Comparison of ENCODE assay signal across 9 cellular contexts in the genomic region with DNA sequence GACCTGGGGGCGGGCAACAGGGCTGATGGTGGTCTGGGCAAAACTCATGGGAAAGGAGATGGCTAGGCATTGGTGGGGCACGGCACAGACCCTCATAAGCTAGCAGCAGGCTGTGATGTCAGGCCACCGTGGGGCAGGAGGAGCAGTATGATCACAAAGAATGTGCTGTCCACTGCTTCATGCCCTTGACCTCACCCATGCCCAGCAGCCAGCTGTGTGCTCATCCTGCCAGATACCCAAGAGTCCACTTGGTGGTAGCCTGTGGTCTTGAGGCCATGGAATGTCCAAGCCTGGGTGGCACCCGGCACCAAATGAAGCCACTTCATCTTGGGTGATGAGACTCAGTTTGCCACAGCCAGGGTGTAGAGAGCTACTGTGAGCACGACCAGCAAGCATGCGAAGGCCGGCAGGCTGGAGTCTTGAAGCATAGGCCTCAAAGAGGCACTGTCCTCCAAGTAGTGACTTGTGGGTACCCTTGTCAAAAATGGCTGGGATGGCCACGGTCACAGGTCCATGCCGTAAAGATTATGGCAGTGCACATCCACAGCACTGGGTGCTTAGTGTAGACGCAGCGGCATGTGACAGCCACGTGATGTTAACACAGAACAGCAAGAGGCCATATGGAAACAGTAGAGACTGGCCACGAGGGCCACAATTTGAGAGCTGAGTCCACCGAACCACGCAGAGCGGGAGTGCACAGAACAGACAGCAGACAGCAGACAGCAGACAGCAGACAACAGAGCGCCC. TPM values are rescaled to one million over a fixed set of nuclear protein-coding genes. Genes with fewer than 3 reads are reported as not detected.
DNase-seq lines count a peak whose midpoint lies in the region; ATAC-seq and TF ChIP-seq lines count a peak whose summit lies in the region.
"Had no signal": no experiment of that assay in that cellular context is flagged by ENCODE, and none has a peak within 500 bp of the region (broad histone marks: within the 10 kb centered on the region; RNA-seq: fewer than 3 reads in every experiment).

No MANE protein-coding gene starts in this region.

- H3K4me3 ChIP-seq in Loucy (ENCODE audit: low read length, poor library complexity, severe bottlenecking) (peak overlapping the region; percentile 81), endodermal cell (ENCODE audit: low read length) (peak overlapping the region; percentile 79), ascending aorta (peak overlapping the region in 1 of 2 donors; percentile 82)

- TF ChIP-seq CTCF in CD4-positive, alpha-beta T cell (IDR thresholded peaks at IDR 0.05) = no peak
- TF ChIP-seq CTCF in Loucy (conservative IDR thresholded peaks at IDR 0.05; ENCODE audit: low read length) = no peak
- TF ChIP-seq CTCF in endodermal cell (conservative IDR thresholded peaks at IDR 0.05) = peak; percentile 16
- no peak for TF ChIP-seq CTCF in osteocyte (IDR thresholded peaks at IDR 0.05)
- no peak for TF ChIP-seq CTCF in ascending aorta (IDR thresholded peaks at IDR 0.05)

- peaks cover 18% of the 10 kb centered on the region; the same call in 1 of the 2 replicates for H3K79me2 ChIP-seq in Loucy (ENCODE audit: insufficient read depth, low read length)

- no peaks in the 10 kb centered on the region for H3K27me3 ChIP-seq in CD4-positive, alpha-beta T cell (ENCODE audit: control insufficient read depth, insufficient read depth, low read length)
- no peaks in the 10 kb centered on the region for H3K27me3 ChIP-seq in Loucy (ENCODE audit: insufficient read depth, low read length, poor library complexity, severe bottlenecking)
- H3K27me3 ChIP-seq in endodermal cell (ENCODE audit: control insufficient read depth, insufficient read depth, low read length, poor library complexity, severe bottlenecking) = no peaks in the 10 kb centered on the region
- H3K27me3 ChIP-seq in ascending aorta = no peaks in the 10 kb centered on the region

- H3K4me2 ChIP-seq in Loucy (ENCODE audit: low read depth, low read length, poor library complexity, severe bottlenecking) = peak overlapping the region; percentile 72

- no peaks in the 10 kb centered on the region for H3K9me3 ChIP-seq in CD4-positive, alpha-beta T cell (ENCODE audit: control insufficient read depth, low read length)
- no peaks in the 10 kb centered on the region for H3K9me3 ChIP-seq in Loucy (ENCODE audit: insufficient read depth, low read depth, low read length)
- no peaks in the 10 kb centered on the region for H3K9me3 ChIP-seq in endodermal cell (ENCODE audit: control insufficient read depth, low read length)
- no peaks in the 10 kb centered on the region for H3K9me3 ChIP-seq in ascending aorta

- H3K27ac ChIP-seq in CD4-positive, alpha-beta T cell (ENCODE audit: low read depth, low read length) = no peak overlapping the region
- H3K27ac ChIP-seq in endodermal cell (ENCODE audit: low read depth, low read length) (no peak overlapping the region), ascending aorta (no peak overlapping the region)

- no peak for ATAC-seq in CD4-positive, alpha-beta T cell (ENCODE audit: poor library complexity)
- ATAC-seq in GM21723 (IDR thresholded peaks at IDR 0.05; ENCODE audit: unreplicated experiment) = no peak
- ATAC-seq: Panc1 had no signal

- peak overlapping the region; percentile 88 for H3K4me3 Mint-ChIP-seq in CD4-positive, alpha-beta T cell
- H3K4me3 Mint-ChIP-seq in endodermal cell = peak overlapping the region; percentile 72
- peak overlapping the region; percentile 73 for H3K4me3 Mint-ChIP-seq in osteocyte (ENCODE audit: unreplicated experiment)

- no peak overlapping the region for H2AFZ ChIP-seq in Loucy (ENCODE audit: low read length)

- peaks cover 29% of the 10 kb centered on the region for H3K4me1 Mint-ChIP-seq in CD4-positive, alpha-beta T cell (ENCODE audit: low read depth)
- H3K4me1 Mint-ChIP-seq in endodermal cell (peaks cover 22% of the 10 kb centered on the region), osteocyte (ENCODE audit: unreplicated experiment) (peaks cover 20% of the 10 kb centered on the region)

- H3K4me1 ChIP-seq in Loucy (ENCODE audit: insufficient read depth, low read length, poor library complexity, severe bottlenecking) (peaks cover 9% of the 10 kb centered on the region), endodermal cell (ENCODE audit: control insufficient read depth, insufficient read depth, low read length) (peaks cover 6% of the 10 kb centered on the region), ascending aorta (peaks cover 9 to 20% of the 10 kb centered on the region in 2 donors)

- H3K9ac ChIP-seq in Loucy (ENCODE audit: low read depth, low read length, poor library complexity, severe bottlenecking) (peak overlapping the region; percentile 73), endodermal cell (ENCODE audit: extremely low read depth, low read length, poor library complexity, severe bottlenecking) (no peak overlapping the region)

- WGBS in endodermal cell (ENCODE audit: insufficient coverage in 1 of 2, insufficient read length in 1 of 2), 2 experiments = 96 to 97% methylated on average over 16 to 17 of the region's 17 CpGs

- H3K27ac Mint-ChIP-seq in CD4-positive, alpha-beta T cell = peak overlapping the region; percentile 85
- H3K27ac Mint-ChIP-seq in endodermal cell (peak overlapping the region; percentile 22), osteocyte (ENCODE audit: unreplicated experiment) (no peak overlapping the region)

- POLR2A ChIA-PET in CD4-positive, alpha-beta T cell (lab: Charles Lee) = interaction anchor here (1.1 to 1.2 kb wide), 2 partner anchors 79 to 97 kb away, joined by 3 to 5 read pairs; a partner anchor contains a TSS

- H3K36me3 ChIP-seq in Loucy (ENCODE audit: insufficient read depth, low read length) (no peaks in the 10 kb centered on the region), endodermal cell (ENCODE audit: control insufficient read depth, insufficient read depth, low read length) (no peaks in the 10 kb centered on the region), ascending aorta (no peaks in the 10 kb centered on the region)

- CTCF ChIA-PET in CD4-positive, alpha-beta T cell (lab: Charles Lee) = no interaction called here

- no peaks in the 10 kb centered on the region for H4K20me1 ChIP-seq in Loucy (ENCODE audit: insufficient read depth, low read length, poor library complexity, severe bottlenecking)

- H3F3A ChIP-seq in Loucy (ENCODE audit: low read depth) = no peaks in the 10 kb centered on the region

- H3K9me2 ChIP-seq in Loucy (replicated peaks; ENCODE audit: low read depth, low read length) = no peaks in the 10 kb centered on the region

- H3K9me3 Mint-ChIP-seq in CD4-positive, alpha-beta T cell = no peaks in the 10 kb centered on the region
- H3K9me3 Mint-ChIP-seq in endodermal cell (no peaks in the 10 kb centered on the region), osteocyte (ENCODE audit: unreplicated experiment) (no peaks in the 10 kb centered on the region)

- no peaks in the 10 kb centered on the region for H3K27me3 Mint-ChIP-seq in CD4-positive, alpha-beta T cell
- no peaks in the 10 kb centered on the region for H3K27me3 Mint-ChIP-seq in endodermal cell (ENCODE audit: insufficient read depth)
- no peaks in the 10 kb centered on the region for H3K27me3 Mint-ChIP-seq in osteocyte (ENCODE audit: unreplicated experiment)

- intact Hi-C loops in CD4-positive, alpha-beta T cell (cut with DNase I, micrococcal nuclease) = no loop called here
- intact Hi-C loops in ascending aorta (cut with DNase I) = no loop called here

- peaks cover 6% of the 10 kb centered on the region for H3K36me3 Mint-ChIP-seq in CD4-positive, alpha-beta T cell (ENCODE audit: low read depth)
- peaks cover 11% of the 10 kb centered on the region for H3K36me3 Mint-ChIP-seq in endodermal cell (ENCODE audit: low read depth)
- no peaks in the 10 kb centered on the region for H3K36me3 Mint-ChIP-seq in osteocyte (ENCODE audit: unreplicated experiment)

- no peak for DNase-seq in CD4-positive, alpha-beta T cell
- DNase-seq in endodermal cell (peak; percentile 39), osteocyte (ENCODE audit: extremely low spot score, unreplicated experiment) (no peak), ascending aorta (ENCODE audit: low spot score in 2 of 2) (no peak)
- no peak for DNase-seq in stimulated activated CD4-positive, alpha-beta T cell treated with anti-CD3 and anti-CD28 coated beads, Interleukin-1b, Interleukin-23, amount 100 ng/mL, for 48 hours
- DNase-seq: NCI-H345 had no signal

RNA-seq across cellular contexts. Expression of a gene that starts 19.0 kb away (rescaled TPM):
- total RNA-seq in CD4-positive, alpha-beta T cell = 10 to 100 TPM; 15.6 to 16.9 TPM
- total RNA-seq in endodermal cell (10 to 100 TPM; 25.5 to 34.5 TPM), osteocyte (11.5 and 11.8 TPM in 2 replicates), ascending aorta (6.7 TPM)
- 30.1 TPM for polyA plus RNA-seq in endodermal cell (2013, experiment 1 of 2)
- 26.0 TPM for polyA plus RNA-seq in endodermal cell (2013, experiment 2 of 2)

RNA-seq across cellular contexts. Expression of a gene that starts 19.1 kb away (rescaled TPM):
- 1 to 10 TPM; 7.5 to 8.8 TPM for total RNA-seq in CD4-positive, alpha-beta T cell
- 10 to 100 TPM; 43.9 to 44.8 TPM for total RNA-seq in endodermal cell
- polyA plus RNA-seq in endodermal cell (2013, experiment 1 of 2) = 27.7 TPM
- polyA plus RNA-seq in endodermal cell (2013, experiment 2 of 2) = 25.8 TPM
- total RNA-seq in osteocyte = 49.5 and 52.7 TPM in 2 replicates
- total RNA-seq in ascending aorta = 29.8 TPM
